In the genomic region with DNA sequence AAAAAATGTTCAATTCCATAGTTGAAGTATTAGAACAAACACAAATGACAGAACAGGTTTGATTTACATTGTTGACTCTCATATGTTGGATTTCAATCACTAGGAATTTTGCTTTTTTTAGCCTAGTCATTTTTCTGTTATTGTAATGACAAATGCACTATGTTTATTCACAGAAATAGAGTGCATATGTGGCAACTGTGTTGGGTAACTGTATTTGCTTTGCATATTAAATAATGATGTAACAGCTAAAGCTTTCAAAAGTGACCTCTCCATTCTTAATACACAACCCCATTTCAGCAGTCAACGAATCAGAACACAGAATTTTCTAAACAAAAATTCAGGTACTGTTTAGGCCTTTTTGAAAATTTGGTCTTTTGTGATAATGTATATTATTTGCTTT, we compare ENCODE assay signal across 19 cellular contexts. TPM values are rescaled to one million over a fixed set of nuclear protein-coding genes. Genes with fewer than 3 reads are reported as not detected.
"Had no signal": no experiment of that assay in that cellular context is flagged by ENCODE, and none has a peak within 500 bp of the region (broad histone marks: within the 10 kb centered on the region; RNA-seq: fewer than 3 reads in every experiment).

No MANE protein-coding gene starts in this region.

- H3K27me3 ChIP-seq: body of pancreas, vagina had no signal

- H3K4me3 ChIP-seq: body of pancreas, tibial artery, vagina had no signal

- H3K27ac ChIP-seq: body of pancreas, epithelial cell of prostate, tibial artery, vagina had no signal

- ATAC-seq: activated T-helper 17 cell treated with anti-CD3 and anti-CD28 coated beads, Interleukin-2, amount 50 U/mL, for 72 hours; body of pancreas; stimulated activated memory B cell treated with anti-CD40 and anti-IgM and Interleukin-4, amounts not matched to agents 10 μg/mL and 1 μg/mL and 100 μg/mL, for 72 hours had no signal

- DNase-seq: activated CD4-positive, alpha-beta T cell treated with anti-CD3 and anti-CD28 coated beads, Interleukin-2, amount 50 U/mL, for 1 hour; activated CD8-positive, alpha-beta memory T cell treated with anti-CD3 and anti-CD28 coated beads for 24 hours; activated naive CD4-positive, alpha-beta T cell treated with anti-CD3 and anti-CD28 coated beads for 36 hours; body of pancreas; effector memory CD4-positive, alpha-beta T cell; hippocampal formation; kidney glomerular epithelial cell; mesendoderm; nucleus accumbens; posterior cingulate gyrus; retina; stimulated activated CD4-positive, alpha-beta T cell treated with anti-CD3 and anti-CD28 coated beads, Interleukin-2, amount 100 ng/mL, for 48 hours; tibial artery had no signal

- H3K36me3 ChIP-seq: tibial artery, vagina had no signal

- H3K4me1 ChIP-seq: body of pancreas, tibial artery, vagina had no signal

- H3K9me3 ChIP-seq: body of pancreas, tibial artery, vagina had no signal

RNA-seq across cellular contexts. Expression of gene SLC26A5, which starts 54.0 kb away (rescaled TPM):
- total RNA-seq: activated naive CD4-positive, alpha-beta T cell treated with anti-CD3 and anti-CD28 coated beads for 36 hours; activated T-helper 17 cell treated with anti-CD3 and anti-CD28 coated beads, Interleukin-2, amount 50 U/mL, for 72 hours; body of pancreas; fibroblast of villous mesenchyme; glomerular endothelial cell; vagina had no signal
